ENCODE assay signal across 36 cellular contexts in the genomic region with DNA sequence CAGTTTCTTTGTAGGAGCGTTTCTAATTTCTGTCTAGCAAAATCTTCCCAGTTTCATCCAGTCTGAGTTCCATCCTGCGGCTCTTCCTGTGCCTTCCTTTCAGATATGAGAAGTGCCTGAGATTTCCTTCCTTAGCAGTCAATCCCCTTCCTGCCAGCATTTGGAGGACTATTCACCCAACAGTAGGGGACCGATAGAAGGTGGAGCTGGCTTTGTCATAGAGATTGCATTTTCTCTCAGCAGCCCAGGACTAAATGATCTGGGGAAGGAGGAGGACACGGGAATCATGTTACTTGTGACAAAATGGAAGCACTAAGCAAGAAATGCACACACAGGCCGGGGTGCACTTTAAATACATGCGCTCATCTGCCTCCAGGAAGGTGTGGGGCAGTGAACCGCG. TPM values are rescaled to one million over a fixed set of nuclear protein-coding genes. Genes with fewer than 3 reads are reported as not detected.
"Had no signal": no experiment of that assay in that cellular context is flagged by ENCODE, and none has a peak within 500 bp of the region (broad histone marks: within the 10 kb centered on the region; RNA-seq: fewer than 3 reads in every experiment).

No MANE protein-coding gene starts in this region.

- ATAC-seq: activated CD8-positive, alpha-beta T cell treated with anti-CD3 and anti-CD28 coated beads for 36 hours; activated naive CD8-positive, alpha-beta T cell treated with anti-CD3 and anti-CD28 coated beads, Interleukin-2, amount 50 U/mL, for 24 hours; activated T-cell treated with anti-CD3 and anti-CD28 coated beads, Interleukin-2, amount 50 U/mL, for 4 hours; activated T-helper 17 cell treated with anti-CD3 and anti-CD28 coated beads, Interleukin-2, amount 50 U/mL, for 72 hours; effector memory CD8-positive, alpha-beta T cell; esophagus mucosa; heart right ventricle; left colon; lower lobe of right lung; mucosa of descending colon; pancreas; psoas muscle had no signal

- H3K27me3 ChIP-seq: pancreas, sigmoid colon, testis had no signal

- H3K9me3 ChIP-seq: heart right ventricle, lower lobe of right lung, mucosa of descending colon, pancreas, psoas muscle, sigmoid colon, testis, transverse colon had no signal

- H3K4me3 ChIP-seq: heart right ventricle, lower lobe of right lung, mucosa of descending colon, pancreas, psoas muscle, sigmoid colon, testis, transverse colon had no signal

- H3K27ac ChIP-seq: heart right ventricle, lower lobe of right lung, pancreas, psoas muscle, sigmoid colon, testis, transverse colon, WERI-Rb-1 had no signal

- H3K4me1 ChIP-seq: heart right ventricle, lower lobe of right lung, pancreas, psoas muscle, sigmoid colon, testis, transverse colon had no signal

- FAIRE-seq: kidney, pancreas, small intestine had no signal

- H3K36me3 ChIP-seq: heart right ventricle, lower lobe of right lung, pancreas, sigmoid colon, transverse colon, WERI-Rb-1 had no signal

- DNase-seq: activated CD4-positive, alpha-beta T cell treated with anti-CD3 and anti-CD28 coated beads, Interleukin-2, amount 50 U/mL, for 1 hour; activated CD4-positive, CD25-positive, alpha-beta regulatory T cell treated with anti-CD3 and anti-CD28 coated beads, Interleukin-2, amount 50 U/mL, for 72 hours; activated CD8-positive, alpha-beta T cell treated with anti-CD3 and anti-CD28 coated beads for 36 hours; activated naive CD8-positive, alpha-beta T cell treated with anti-CD3 and anti-CD28 coated beads, Interleukin-2, amount 50 U/mL, for 24 hours; activated T-cell treated with anti-CD3 and anti-CD28 coated beads, Interleukin-2, amount 50 U/mL, for 4 hours; amygdala; caudate nucleus; cortex of kidney; effector memory CD8-positive, alpha-beta T cell; foreskin melanocyte; heart right ventricle; immature natural killer cell; kidney; left colon; lower lobe of right lung; mesenchymal stem cell; mucosa of descending colon; nucleus accumbens; pancreas; psoas muscle; sigmoid colon; small intestine; stimulated activated CD4-positive, alpha-beta T cell treated with anti-CD3 and anti-CD28 coated beads, Interleukin-15, amount 100 ng/mL, for 24 hours; stimulated activated CD4-positive, alpha-beta T cell treated with anti-CD3 and anti-CD28 coated beads, Interleukin-2, amount 100 ng/mL, for 24 hours; stimulated activated naive CD4-positive, alpha-beta T cell; SW 1271; T1000; testis; transverse colon; WERI-Rb-1 had no signal

RNA-seq across cellular contexts. Expression of gene SMIM21, which starts 5.6 kb away (rescaled TPM):
- total RNA-seq: activated CD8-positive, alpha-beta T cell treated with anti-CD3 and anti-CD28 coated beads for 36 hours; activated T-cell treated with anti-CD3 and anti-CD28 coated beads, Interleukin-2, amount 50 U/mL, for 4 hours; activated T-helper 17 cell treated with anti-CD3 and anti-CD28 coated beads, Interleukin-2, amount 50 U/mL, for 72 hours; chondrocyte; esophagus mucosa; glomerular endothelial cell; heart right ventricle; kidney; left colon; lower lobe of right lung; mucosa of descending colon; myocyte; pancreas; psoas muscle; sigmoid colon; transverse colon; urinary bladder had no signal
- polyA plus RNA-seq: heart right ventricle, immature natural killer cell, psoas muscle, small intestine, urinary bladder had no signal
